ENCODE assay signal across 8 cellular contexts in genomic region chr12:62603811-62604098, GRCh38.
DNase-seq lines count a peak whose midpoint lies in the region; ATAC-seq, FAIRE-seq and TF ChIP-seq lines count a peak whose summit lies in the region.

No MANE protein-coding gene starts in this region.

- TF ChIP-seq POLR2A in GM12878 (IDR thresholded peaks at IDR 0.05; ENCODE audit: low read depth, low read length) = no peak
- TF ChIP-seq POLR2A in transverse colon (IDR thresholded peaks at IDR 0.05) = no peak

- no peaks in the 10 kb centered on the region for H4K20me1 ChIP-seq in GM12878 (ENCODE audit: control insufficient read depth, insufficient read depth)

- no peak for FAIRE-seq in GM12878 (lab: Jason Lieb, UNC)

- no peak overlapping the region for H2AFZ ChIP-seq in GM12878 (ENCODE audit: control insufficient read depth, low read depth, low read length)

- RAD21 ChIA-PET in GM12878 (lab: Charles Lee; ENCODE audit: unreplicated experiment) = interaction anchor here (0.8 to 3.3 kb wide), 17 partner anchors 11 to 339 kb away, joined by 3 to 22 read pairs (median 4); partner anchors contain the start of gene MON2

- ATAC-seq in activated T-cell treated with anti-CD3 and anti-CD28 coated beads, Interleukin-2, amount 50 U/mL, for 4 hours = no peak
- ATAC-seq in GM12878 = no peak
- no peak for ATAC-seq in lower lobe of right lung
- ATAC-seq in HG02571 (IDR thresholded peaks at IDR 0.05; ENCODE audit: unreplicated experiment) = no peak

- H3K4me2 ChIP-seq in GM12878 (ENCODE audit: control insufficient read depth, insufficient read depth) = peak overlapping the region; percentile 83; the same call in 1 of the 2 replicates

- H3K4me1 ChIP-seq in GM12878 (ENCODE audit: control insufficient read depth, insufficient read depth, low read length) = peaks cover 17% of the 10 kb centered on the region; the same call in 1 of the 2 replicates
- peaks cover 35% of the 10 kb centered on the region for H3K4me1 ChIP-seq in lower lobe of right lung
- H3K4me1 ChIP-seq in transverse colon = peaks cover 5 to 22% (median 10%) of the 10 kb centered on the region in 4 donors

- H3K4me3 Mint-ChIP-seq in activated T-cell treated with anti-CD3 and anti-CD28 coated beads, Interleukin-2, amount 50 U/mL, for 4 hours = peak overlapping the region; percentile 89

- H3K9me3 ChIP-seq in GM12878 (replicated peaks; ENCODE audit: control insufficient read depth, insufficient read depth, low read length) = no peaks in the 10 kb centered on the region
- no peaks in the 10 kb centered on the region for H3K9me3 ChIP-seq in lower lobe of right lung
- no peaks in the 10 kb centered on the region for H3K9me3 ChIP-seq in transverse colon

- POLR2A ChIA-PET in GM12878 (lab: Charles Lee) = interaction anchor here (0.6 to 1.7 kb wide), 4 partner anchors 10 to 39 kb away, joined by 3 to 7 read pairs (median 5); no protein-coding TSS in a partner anchor

- H3K79me2 ChIP-seq in GM12878 (ENCODE audit: control insufficient read depth, insufficient read depth, low read length) = peaks cover 36% of the 10 kb centered on the region

- intact Hi-C loops in GM12878 (cut with micrococcal nuclease; ENCODE audit: unreplicated experiment) = loop anchor here (2.0 to 10.0 kb wide), 5 partner anchors 129 to 701 kb away; partner anchors contain the start of genes MON2 and USP15
- intact Hi-C loops in lower lobe of right lung (cut with DNase I) = no loop called here
- intact Hi-C loops in transverse colon (cut with DNase I; ENCODE audit: low total_unique reads) = no loop called here

- no peaks in the 10 kb centered on the region for H3K27me3 Mint-ChIP-seq in activated T-cell treated with anti-CD3 and anti-CD28 coated beads, Interleukin-2, amount 50 U/mL, for 4 hours (ENCODE audit: low read depth)

- in situ Hi-C loops in GM12878 (cut with MboI) (no loop called here), transverse colon (cut with MboI; ENCODE audit: low pct_ligation_motif_present in 1 of 4, low pct_unique_long_range_greater_than_20kb in 1 of 4, low sequenced_read_pairs in 3 of 4) (no loop called here)

- H3K4me1 Mint-ChIP-seq in activated T-cell treated with anti-CD3 and anti-CD28 coated beads, Interleukin-2, amount 50 U/mL, for 4 hours (ENCODE audit: low read depth) = peaks cover 40% of the 10 kb centered on the region

- H3K36me3 Mint-ChIP-seq in activated T-cell treated with anti-CD3 and anti-CD28 coated beads, Interleukin-2, amount 50 U/mL, for 4 hours (ENCODE audit: insufficient read depth) = peaks cover 5% of the 10 kb centered on the region

- SMC1A ChIA-PET in GM12878 (lab: Charles Lee; ENCODE audit: uncharacterized antibody, unreplicated experiment) = interaction anchor here (1.0 to 3.1 kb wide), 11 partner anchors 11 to 194 kb away, joined by 3 to 13 read pairs (median 3); no protein-coding TSS in a partner anchor

- BruUV-seq in GM12878 (replicated peaks; lab: Mats Ljungman, UMichigan) = TSS peak; percentile 69

- no peaks in the 10 kb centered on the region for H3K27me3 ChIP-seq in GM12878 (replicated peaks in 1 of 2; ENCODE audit: control insufficient read depth in 2 of 2, insufficient read depth in 2 of 2, low read length in 1 of 2)
- no peaks in the 10 kb centered on the region for H3K27me3 ChIP-seq in lower lobe of right lung (ENCODE audit: low read depth)
- H3K27me3 ChIP-seq in transverse colon = no peaks in the 10 kb centered on the region

- 0% methylated on average over 14 of the region's 14 CpGs for WGBS in GM12878 (ENCODE audit: insufficient coverage, insufficient replicate concordance, low lambda C conversion rate, missing lambda C conversion rate)
- WGBS in transverse colon (ENCODE audit: low coverage in 1 of 2), 2 donors = 0 to 1% methylated on average over 6 to 14 of the region's 14 CpGs

- H3K27ac ChIP-seq in GM12878 (ENCODE audit: control insufficient read depth, insufficient read depth) = peak overlapping the region; percentile 99
- peak overlapping the region; percentile 99 for H3K27ac ChIP-seq in lower lobe of right lung
- H3K27ac ChIP-seq in transverse colon = peak overlapping the region; percentile 94 to 100 (median 99)

- no peak for TF ChIP-seq EP300 in GM12878 (IDR thresholded peaks at IDR 0.05; ENCODE audit: borderline replicate concordance in 1 of 2, control insufficient read depth in 1 of 2, low read depth in 2 of 2, low read length in 2 of 2)
- TF ChIP-seq EP300 in transverse colon (IDR thresholded peaks at IDR 0.05; ENCODE audit: low read depth) = no peak

- no peaks in the 10 kb centered on the region; a peak in 1 of 4 replicates for H3K36me3 ChIP-seq in GM12878 (ENCODE audit: control insufficient read depth in 2 of 2, insufficient read depth in 2 of 2, low read length in 1 of 2)
- no peaks in the 10 kb centered on the region for H3K36me3 ChIP-seq in lower lobe of right lung
- no peaks in the 10 kb centered on the region for H3K36me3 ChIP-seq in transverse colon

- peak overlapping the region; percentile 77 for H3K4me3 ChIP-seq in GM12878
- H3K4me3 ChIP-seq in lower lobe of right lung = peak overlapping the region; percentile 81
- H3K4me3 ChIP-seq in transverse colon = peak overlapping the region; percentile 62 to 88 (median 68)

- no peak for TF ChIP-seq RAD21 in GM12878 (IDR thresholded peaks at IDR 0.05; ENCODE audit: insufficient read depth, low read depth, low read length)

- H3K9ac ChIP-seq in GM12878 (ENCODE audit: control insufficient read depth, insufficient read depth, low read length) = peak overlapping the region; percentile 99

- no peak for TF ChIP-seq CTCF in GM12878 (IDR thresholded peaks at IDR 0.05 in 2 of 3, conservative IDR thresholded peaks at IDR 0.05 in 1 of 3; ENCODE audit: control insufficient read depth in 2 of 3, extremely low read depth in 1 of 3, insufficient read depth in 1 of 3, low read depth in 3 of 3, low read length in 3 of 3)
- TF ChIP-seq CTCF in lower lobe of right lung (IDR thresholded peaks at IDR 0.05) = no peak
- TF ChIP-seq CTCF in transverse colon (IDR thresholded peaks at IDR 0.05) = no peak

- H3K9me3 Mint-ChIP-seq in activated T-cell treated with anti-CD3 and anti-CD28 coated beads, Interleukin-2, amount 50 U/mL, for 4 hours = no peaks in the 10 kb centered on the region

- DNase-seq in activated T-cell treated with anti-CD3 and anti-CD28 coated beads, Interleukin-2, amount 50 U/mL, for 4 hours = no peak
- DNase-seq in activated T-cell treated with anti-CD3 and anti-CD28 coated beads for 4 hours (no peak), GM12878 (ENCODE audit: low read depth, low spot score) (no peak), lower lobe of right lung (no peak), transverse colon (no peak), HUDEP-2 (lab: John Stamatoyannopoulos, UW; ENCODE audit: unreplicated experiment in 76 of 76) (no peak), SK-N-DZ (ENCODE audit: low spot score) (no peak)

- CTCF ChIA-PET in GM12878 (lab: Yijun Ruan, JAX) = interaction anchor here (0.7 to 2.7 kb wide), 11 partner anchors 11 to 209 kb away, joined by 3 to 35 read pairs (median 5); partner anchors contain the start of gene MON2

TF ChIP-seq in GM12878, 131 proteins besides CTCF, POLR2A, EP300 and RAD21 (continues in another document):
- no peak for TF ChIP-seq BACH1 (IDR thresholded peaks at IDR 0.05; ENCODE audit: borderline replicate concordance)
- TF ChIP-seq FOS (IDR thresholded peaks at IDR 0.05; ENCODE audit: borderline replicate concordance, extremely low read depth, insufficient read length) = no peak
- TF ChIP-seq JUNB (IDR thresholded peaks at IDR 0.05) = no peak
- no peak for TF ChIP-seq HDAC6 (IDR thresholded peaks at IDR 0.05; ENCODE audit: unreplicated experiment)
- 0 out of 2 replicates have a peak, but pooled peaks have one; percentile 26 for TF ChIP-seq MTA3 (IDR thresholded peaks at IDR 0.05; ENCODE audit: borderline replicate concordance, low read length)
- no peak for TF ChIP-seq TCF7 (IDR thresholded peaks at IDR 0.05; ENCODE audit: borderline replicate concordance)
- TF ChIP-seq NBN (IDR thresholded peaks at IDR 0.05) = no peak
- TF ChIP-seq JUND (IDR thresholded peaks at IDR 0.05; ENCODE audit: low read depth, low read length) = no peak
- TF ChIP-seq E2F8 (IDR thresholded peaks at IDR 0.05; ENCODE audit: low read depth, partially characterized antibody) = no peak
- no peak for TF ChIP-seq SP1 (IDR thresholded peaks at IDR 0.05; ENCODE audit: low read depth, low read length)
- TF ChIP-seq POU2F2 (IDR thresholded peaks at IDR 0.05; ENCODE audit: borderline replicate concordance, low read depth, low read length) = no peak
- TF ChIP-seq CBFB (IDR thresholded peaks at IDR 0.05; ENCODE audit: low read depth) = peak; percentile 3; the same call in 1 of the 2 replicates
- TF ChIP-seq ZNF384 (IDR thresholded peaks at IDR 0.05; ENCODE audit: borderline replicate concordance, low read depth, low read length) = no peak
- TF ChIP-seq HCFC1 (IDR thresholded peaks at IDR 0.05; ENCODE audit: low read length) = no peak
- TF ChIP-seq YY1 (IDR thresholded peaks at IDR 0.05; ENCODE audit: low read depth, low read length) = 0 out of 2 replicates have a peak, but pooled peaks have one; percentile 77
